In genomic region chr16:7217797-7218196, GRCh38 we compare ENCODE assay signal across 2 cellular contexts.
TF ChIP-seq lines count a peak whose summit lies in the region.

No MANE protein-coding gene starts in this region.

TF ChIP-seq in H1, 55 proteins besides CTCF, POLR2A, EP300 and RAD21:
- TF ChIP-seq RXRA (IDR thresholded peaks at IDR 0.05; ENCODE audit: insufficient read depth, low read depth, low read length) (no peak), SIRT6 (IDR thresholded peaks at IDR 0.05; ENCODE audit: low read length) (no peak), USF2 (IDR thresholded peaks at IDR 0.05; ENCODE audit: low read length) (no peak), KDM1A (IDR thresholded peaks at IDR 0.05; ENCODE audit: borderline replicate concordance, low read length) (no peak), GABPA (IDR thresholded peaks at IDR 0.05; ENCODE audit: borderline replicate concordance, insufficient read depth, low read length) (no peak), YY1 (IDR thresholded peaks at IDR 0.05; ENCODE audit: low read depth, low read length) (no peak), CHD2 (IDR thresholded peaks at IDR 0.05; ENCODE audit: low read length) (no peak), JUN (IDR thresholded peaks at IDR 0.05; ENCODE audit: low read depth, low read length) (no peak), FOSL1 (IDR thresholded peaks at IDR 0.05; ENCODE audit: insufficient read depth, low read depth, low read length) (no peak), SIX5 (IDR thresholded peaks at IDR 0.05; ENCODE audit: low read depth, low read length) (no peak), RFX5 (IDR thresholded peaks at IDR 0.05; ENCODE audit: borderline replicate concordance, low read depth, low read length) (no peak), SIN3A (conservative IDR thresholded peaks at IDR 0.05 in 1 of 2, IDR thresholded peaks at IDR 0.05 in 1 of 2; ENCODE audit: low read depth in 1 of 2, low read length in 2 of 2) (no peak), BRCA1 (IDR thresholded peaks at IDR 0.05; ENCODE audit: low read depth, low read length) (no peak), E2F6 (IDR thresholded peaks at IDR 0.05) (no peak), CEBPB (IDR thresholded peaks at IDR 0.05; ENCODE audit: low read depth, low read length) (no peak), NRF1 (IDR thresholded peaks at IDR 0.05; ENCODE audit: low read depth, low read length) (no peak)

TF ChIP-seq in SK-N-SH, 30 proteins besides CTCF, POLR2A, EP300 and RAD21:
- TF ChIP-seq IRF3 (IDR thresholded peaks at IDR 0.05; ENCODE audit: low read depth, low read length) (no peak), USF2 (IDR thresholded peaks at IDR 0.05; ENCODE audit: borderline replicate concordance, low read depth, low read length) (no peak), MEF2A (IDR thresholded peaks at IDR 0.05; ENCODE audit: borderline replicate concordance, low read depth) (no peak), CHD2 (IDR thresholded peaks at IDR 0.05; ENCODE audit: low read length, partially characterized antibody) (no peak), NRF1 (IDR thresholded peaks at IDR 0.05; ENCODE audit: low read depth, low read length) (no peak), EZH2phosphoT487 (IDR thresholded peaks at IDR 0.05; ENCODE audit: borderline replicate concordance, low read depth) (no peak), POLR2AphosphoS5 (IDR thresholded peaks at IDR 0.05; ENCODE audit: low read depth, low read length) (no peak), MXI1 (IDR thresholded peaks at IDR 0.05; ENCODE audit: low read depth, low read length) (no peak), JUND (IDR thresholded peaks at IDR 0.05) (no peak), FOXM1 (IDR thresholded peaks at IDR 0.05; ENCODE audit: low read depth) (no peak), FOXJ3 (CRISPR knock-in tag; IDR thresholded peaks at IDR 0.05) (no peak), TEAD4 (IDR thresholded peaks at IDR 0.05; ENCODE audit: borderline replicate concordance, insufficient read depth) (no peak)
TF ChIP-seq in SK-N-SH: peak in this region for 0.
